In the genomic region with DNA sequence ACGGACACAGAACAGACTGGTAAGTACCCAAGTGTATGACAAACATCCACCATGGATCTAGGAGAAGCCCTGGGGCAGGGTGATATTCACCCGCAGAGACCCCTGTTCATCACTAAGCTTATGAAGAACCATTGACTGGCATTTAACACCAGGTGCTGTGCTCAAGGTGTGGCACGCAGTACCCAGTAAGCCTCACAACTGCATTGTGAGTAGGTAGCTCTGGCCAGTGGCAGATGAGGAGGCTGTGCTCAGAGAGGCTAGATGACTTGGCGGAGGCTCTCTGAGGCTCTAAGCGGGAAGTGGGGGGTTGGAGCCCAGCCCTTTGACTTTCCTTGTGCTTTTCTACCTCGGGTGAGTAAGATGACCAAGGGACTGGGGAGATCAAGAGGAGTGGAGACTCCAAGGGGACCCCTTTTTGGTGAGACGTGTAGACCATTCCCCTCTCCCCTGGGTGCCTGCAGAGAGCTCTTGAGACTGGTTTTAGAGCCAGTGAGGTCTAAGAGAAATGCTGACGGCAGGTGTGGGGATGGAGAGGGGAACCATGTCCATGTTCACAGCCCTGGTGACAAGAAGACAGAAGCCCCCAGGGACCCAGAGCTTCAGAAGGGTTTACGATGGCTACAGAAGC, we compare ENCODE assay signal across 12 cellular contexts.
DNase-seq lines count a peak whose midpoint lies in the region; ATAC-seq, FAIRE-seq and TF ChIP-seq lines count a peak whose summit lies in the region.
"Had no signal": no experiment of that assay in that cellular context is flagged by ENCODE, and none has a peak within 500 bp of the region (broad histone marks: within the 10 kb centered on the region; RNA-seq: fewer than 3 reads in every experiment).

No MANE protein-coding gene starts in this region.

- no peak for TF ChIP-seq CTCF in heart left ventricle (IDR thresholded peaks at IDR 0.05)
- TF ChIP-seq CTCF in PC-3 (conservative IDR thresholded peaks at IDR 0.05; ENCODE audit: low read depth, low read length), result no peak
- TF ChIP-seq CTCF in endothelial cell of umbilical vein (IDR thresholded peaks at IDR 0.05; ENCODE audit: extremely low read depth in 1 of 2, insufficient read depth in 1 of 2, low read depth in 1 of 2, low read length in 2 of 2), result no peak
- TF ChIP-seq CTCF in thoracic aorta (IDR thresholded peaks at IDR 0.05), result no peak

- no peak overlapping the region for H3K9ac ChIP-seq in PC-3 (ENCODE audit: low read length)
- H3K9ac ChIP-seq in endothelial cell of umbilical vein (replicated peaks; ENCODE audit: extremely low read depth, insufficient read depth, low read length), result peak overlapping the region; percentile 78

- intact Hi-C loops in heart left ventricle (cut with DNase I) (no loop called here), Right ventricle myocardium superior (cut with DNase I) (no loop called here), PC-3 (cut with micrococcal nuclease) (loop anchor here (5.0 to 10.0 kb wide), 3 partner anchors 167 to 519 kb away; partner anchors contain the start of gene SLC38A9), endothelial cell of umbilical vein (cut with micrococcal nuclease) (loop anchor here (1.0 to 10.0 kb wide), 7 partner anchors 55 to 752 kb away; partner anchors contain the start of genes CDC20B, PLPP1 and SLC38A9)

- H3K79me2 ChIP-seq in PC-3 (ENCODE audit: low read length) (no peaks in the 10 kb centered on the region), endothelial cell of umbilical vein (ENCODE audit: control insufficient read depth, insufficient read depth, low read length) (no peaks in the 10 kb centered on the region)

- H3K27ac ChIP-seq in heart left ventricle (peak overlapping the region in 5 of 12 donors; percentile 66 to 78 (median 71)), PC-3 (ENCODE audit: low read length) (no peak overlapping the region), endothelial cell of umbilical vein (ENCODE audit: insufficient read depth, low read depth, low read length) (peak overlapping the region; percentile 89), thoracic aorta (no peak overlapping the region)
- H3K27ac ChIP-seq: WERI-Rb-1 had no signal

- POLR2A ChIA-PET in PC-3 (lab: Charles Lee; ENCODE audit: unreplicated experiment) (no interaction called here), endothelial cell of umbilical vein (lab: Charles Lee) (interaction anchor here (0.6 kb wide), 1 partner anchor 346 kb away, joined by 8 read pairs; no protein-coding TSS in a partner anchor)

- H2AFZ ChIP-seq in PC-3 (ENCODE audit: low read length), result peak overlapping the region; percentile 94
- no peak overlapping the region for H2AFZ ChIP-seq in endothelial cell of umbilical vein (ENCODE audit: low read depth, low read length)

- no peaks in the 10 kb centered on the region for H3K9me1 ChIP-seq in endothelial cell of umbilical vein (replicated peaks; ENCODE audit: control insufficient read depth, extremely low read depth, insufficient read depth, low read length)

- H3K4me1 ChIP-seq in heart left ventricle, result peaks cover 0 to 21% (median 0%) of the 10 kb centered on the region in 12 donors
- H3K4me1 ChIP-seq in PC-3 (ENCODE audit: insufficient read depth, low read length), result peaks cover 14% of the 10 kb centered on the region; the same call in 1 of the 2 replicates
- peaks cover 38% of the 10 kb centered on the region for H3K4me1 ChIP-seq in endothelial cell of umbilical vein (ENCODE audit: control insufficient read depth, extremely low read depth, insufficient read depth, low read length)
- peaks cover 0 to 4% of the 10 kb centered on the region in 2 donors for H3K4me1 ChIP-seq in thoracic aorta (ENCODE audit: control insufficient read depth in 1 of 2, low read depth in 2 of 2)

- no peaks in the 10 kb centered on the region for H3K9me2 ChIP-seq in PC-3 (replicated peaks; ENCODE audit: low read length)

- DNase-seq in heart left ventricle, result no peak
- DNase-seq in Right ventricle myocardium superior, result no peak
- DNase-seq in PC-3, result no peak
- DNase-seq in endothelial cell of umbilical vein (ENCODE audit: low read depth, low spot score), result no peak
- DNase-seq in thoracic aorta (ENCODE audit: low spot score), result no peak
- DNase-seq in DMS79 treated with DMSO at 0.1 percent for 48 hours (lab: John Stamatoyannopoulos, UW), result no peak
- no peak for DNase-seq in HUDEP-2 (lab: John Stamatoyannopoulos, UW; ENCODE audit: unreplicated experiment in 76 of 76)
- DNase-seq: activated effector memory CD4-positive, alpha-beta T cell treated with anti-CD3 and anti-CD28 coated beads, Interleukin-2, amount 50 U/mL, for 16 hours; IMR-90; stimulated activated CD4-positive, alpha-beta T cell treated with anti-CD3 and anti-CD28 coated beads, Interleukin-2, amount 100 ng/mL, for 24 hours; WERI-Rb-1 had no signal

- BruUV-seq in PC-3 (replicated peaks; lab: Mats Ljungman, UMichigan), result no TSS peak
- no TSS peak for BruUV-seq in endothelial cell of umbilical vein (replicated peaks; lab: Mats Ljungman, UMichigan)

- CTCF ChIA-PET in PC-3 (lab: Charles Lee), result no interaction called here
- CTCF ChIA-PET in endothelial cell of umbilical vein (lab: Charles Lee), result interaction anchor here (1.3 to 2.2 kb wide), 3 partner anchors 8 to 16 kb away, joined by 5 to 14 read pairs (median 8); no protein-coding TSS in a partner anchor

- H3F3A ChIP-seq in PC-3 (ENCODE audit: low read length, unreplicated experiment), result no peaks in the 10 kb centered on the region

- H3K4me3 ChIP-seq in heart left ventricle, result peak overlapping the region in 8 of 12 donors; percentile 34 to 64 (median 54)
- peak overlapping the region; percentile 62; the same call in 1 of the 2 replicates for H3K4me3 ChIP-seq in PC-3 (ENCODE audit: low read length)
- no peak overlapping the region for H3K4me3 ChIP-seq in endothelial cell of umbilical vein (replicated peaks in 1 of 3; ENCODE audit: insufficient read depth in 1 of 3, low read depth in 1 of 3, low read length in 3 of 3)
- peak overlapping the region; percentile 73 for H3K4me3 ChIP-seq in thoracic aorta

- 86 to 91% (median 90%) methylated on average over 9 of the region's 9 CpGs for WGBS in heart left ventricle, 4 donors

- H4K20me1 ChIP-seq in PC-3 (ENCODE audit: low read length), result no peaks in the 10 kb centered on the region
- no peaks in the 10 kb centered on the region for H4K20me1 ChIP-seq in endothelial cell of umbilical vein (replicated peaks; ENCODE audit: control insufficient read depth, extremely low read depth, insufficient read depth, low read length)

- H3K27me3 ChIP-seq in heart left ventricle (no peaks in the 10 kb centered on the region), PC-3 (ENCODE audit: low read length) (no peaks in the 10 kb centered on the region), endothelial cell of umbilical vein (ENCODE audit: control insufficient read depth in 2 of 2, insufficient read depth in 2 of 2, low read length in 2 of 2) (no peaks in the 10 kb centered on the region), thoracic aorta (replicated peaks; ENCODE audit: insufficient read depth) (no peaks in the 10 kb centered on the region)

- dilution Hi-C loops in endothelial cell of umbilical vein (cut with MboI; ENCODE audit: extremely low pct_ligation_motif_present, low sequenced_read_pairs), result no loop called here

- H3K36me3 ChIP-seq in heart left ventricle (no peaks in the 10 kb centered on the region), PC-3 (ENCODE audit: low read depth, low read length) (no peaks in the 10 kb centered on the region), endothelial cell of umbilical vein (ENCODE audit: control insufficient read depth in 2 of 2, extremely low read depth in 1 of 2, insufficient read depth in 2 of 2, low read length in 2 of 2) (no peaks in the 10 kb centered on the region), thoracic aorta (no peaks in the 10 kb centered on the region)
- H3K36me3 ChIP-seq: WERI-Rb-1 had no signal

- peak overlapping the region; percentile 76 for H3K4me2 ChIP-seq in PC-3 (ENCODE audit: low read length)
- peak overlapping the region; percentile 42 for H3K4me2 ChIP-seq in endothelial cell of umbilical vein (ENCODE audit: insufficient read depth, low read length)

- ATAC-seq in heart left ventricle, result peak in 1 of 4 donors; percentile 24
- ATAC-seq in Right ventricle myocardium superior (ENCODE audit: poor library complexity), result no peak
- ATAC-seq in PC-3, result no peak
- no peak for ATAC-seq in thoracic aorta (ENCODE audit: insufficient number of reproducible peaks, low FRiP score, low read depth)
- ATAC-seq in HG03039 (IDR thresholded peaks at IDR 0.05; ENCODE audit: unreplicated experiment), result no peak

- TF ChIP-seq POLR2A in heart left ventricle (IDR thresholded peaks at IDR 0.05), result no peak
- no peak for TF ChIP-seq POLR2A in endothelial cell of umbilical vein (IDR thresholded peaks at IDR 0.05; ENCODE audit: low read depth, low read length)

- no peak for FAIRE-seq in endothelial cell of umbilical vein (lab: Jason Lieb, UNC)

- H3K9me3 ChIP-seq in heart left ventricle (no peaks in the 10 kb centered on the region), PC-3 (ENCODE audit: low read length) (no peaks in the 10 kb centered on the region), endothelial cell of umbilical vein (replicated peaks; ENCODE audit: control insufficient read depth, insufficient read depth, low read length) (no peaks in the 10 kb centered on the region), thoracic aorta (no peaks in the 10 kb centered on the region)

TF ChIP-seq in endothelial cell of umbilical vein, 7 proteins besides CTCF, POLR2A, EP300 and RAD21:
- TF ChIP-seq POLR2AphosphoS5 (IDR thresholded peaks at IDR 0.05; ENCODE audit: insufficient read depth, low read depth, low read length), result no peak
- no peak for TF ChIP-seq JUN (IDR thresholded peaks at IDR 0.05; ENCODE audit: borderline replicate concordance, insufficient read depth, insufficient read length, low read depth)
- no peak for TF ChIP-seq MYC (IDR thresholded peaks at IDR 0.05; ENCODE audit: low read depth, low read length)

Comparison
In these comparisons a context has a peak if more than half of its experiments do, and no peak if none do; other contexts are left out.
1. H3K4me3 ChIP-seq: peak in heart left ventricle (8 of 12), PC-3 (single experiment) and thoracic aorta (single experiment); none in endothelial cell of umbilical vein (0 of 3).
2. intact Hi-C loops: an anchor here in PC-3 (5.0 to 10.0 kb wide) and endothelial cell of umbilical vein (1.0 to 10.0 kb wide); none called in heart left ventricle and Right ventricle myocardium superior.